9 cellular contexts compared by ENCODE assay signal in genomic region chr3:53255360-53255774, GRCh38. TPM values are rescaled to one million over a fixed set of nuclear protein-coding genes. Genes with fewer than 3 reads are reported as not detected.
DNase-seq lines count a peak whose midpoint lies in the region; ATAC-seq, FAIRE-seq and TF ChIP-seq lines count a peak whose summit lies in the region.
"Had no signal": no experiment of that assay in that cellular context is flagged by ENCODE, and none has a peak within 500 bp of the region (broad histone marks: within the 10 kb centered on the region; RNA-seq: fewer than 3 reads in every experiment).

No MANE protein-coding gene starts in this region.

- H3K4me3 ChIP-seq in astrocyte (ENCODE audit: insufficient read depth, low read depth, low read length) (peak overlapping the region; percentile 93), iPS-18c (ENCODE audit: insufficient read depth, low read depth, low read length) (peak overlapping the region; percentile 82)

- peak overlapping the region; percentile 54 for H3K27ac ChIP-seq in astrocyte (ENCODE audit: low read depth, low read length)

- no peaks in the 10 kb centered on the region for H3K9me3 Mint-ChIP-seq in astrocyte (ENCODE audit: unreplicated experiment)

- H3K4me3 Mint-ChIP-seq in astrocyte (ENCODE audit: unreplicated experiment), result peak overlapping the region; percentile 95

- H3K27me3 Mint-ChIP-seq in astrocyte (ENCODE audit: low read depth, unreplicated experiment), result peaks cover 7% of the 10 kb centered on the region

- peaks cover 28% of the 10 kb centered on the region for H3K4me1 Mint-ChIP-seq in astrocyte (ENCODE audit: low read depth, unreplicated experiment)

- TF ChIP-seq CTCF in astrocyte (IDR thresholded peaks at IDR 0.05; ENCODE audit: insufficient read depth, low read depth, low read length), result no peak

- H4K20me1 ChIP-seq in astrocyte (ENCODE audit: insufficient read depth, low read length), result peaks cover 51% of the 10 kb centered on the region

- H3K36me3 ChIP-seq in astrocyte (ENCODE audit: insufficient read depth, low read length), result peaks cover 3% of the 10 kb centered on the region

- peak; percentile 39 for ATAC-seq in HG02798 (IDR thresholded peaks at IDR 0.05; ENCODE audit: poor library complexity, unreplicated experiment)

- no peaks in the 10 kb centered on the region for H3K27me3 ChIP-seq in astrocyte (ENCODE audit: insufficient read depth, low read length)

- no peaks in the 10 kb centered on the region for H3K9me3 ChIP-seq in astrocyte (ENCODE audit: insufficient read depth, low read depth, low read length)
- H3K9me3 ChIP-seq in iPS-18c (ENCODE audit: control insufficient read depth, insufficient read depth, low read length), result no peaks in the 10 kb centered on the region

- DNase-seq in NCI-H1092 treated with DMSO at 0.1 percent for 48 hours (lab: John Stamatoyannopoulos, UW) (peak; percentile 60), NCI-H1092 (lab: John Stamatoyannopoulos, UW) (no peak), RPMI8226 (peak; percentile 54), astrocyte (ENCODE audit: low read depth) (no peak), iPS-NIHi7 (ENCODE audit: extremely low spot score) (no peak)
- DNase-seq in stimulated activated CD4-positive, alpha-beta T cell treated with anti-CD3 and anti-CD28 coated beads, Interleukin-12 subunit alpha, Interleukin-12 subunit beta, amount 100 ng/mL, for 48 hours (ENCODE audit: low read depth in 2 of 3, low spot score in 1 of 3), result peak; percentile 4 to 29 (median 24)

- H3K4me2 ChIP-seq in astrocyte (ENCODE audit: low read length), result peak overlapping the region; percentile 100

- peak overlapping the region; percentile 63 for H2AFZ ChIP-seq in astrocyte (ENCODE audit: low read depth, low read length)

- no peak for FAIRE-seq in astrocyte (lab: Jason Lieb, UNC)
- FAIRE-seq: islet of Langerhans had no signal

- H3K4me1 ChIP-seq in astrocyte (ENCODE audit: insufficient read depth, low read length), result peaks cover 22% of the 10 kb centered on the region

- H3K79me2 ChIP-seq in astrocyte (ENCODE audit: insufficient read depth, low read length), result peaks cover 54% of the 10 kb centered on the region

- peaks cover 6% of the 10 kb centered on the region for H3K36me3 Mint-ChIP-seq in astrocyte (ENCODE audit: low read depth, unreplicated experiment)

- H3K27ac Mint-ChIP-seq in astrocyte (ENCODE audit: unreplicated experiment), result no peak overlapping the region

- H3K9ac ChIP-seq in astrocyte (ENCODE audit: low read length), result peak overlapping the region; percentile 89

RNA-seq across cellular contexts. Expression of gene TKT, which starts 0.5 kb away (rescaled TPM):
- 265 and 318 TPM in 2 replicates for total RNA-seq in astrocyte

Comparison
In these comparisons a context has a peak if more than half of its experiments do, and no peak if none do; other contexts are left out.
1. DNase-seq: peak in NCI-H1092 treated with DMSO at 0.1 percent for 48 hours (single experiment), RPMI8226 (single experiment) and stimulated activated CD4-positive, alpha-beta T cell treated with anti-CD3 and anti-CD28 coated beads, Interleukin-12 subunit alpha, Interleukin-12 subunit beta, amount 100 ng/mL, for 48 hours (3 of 3); none in NCI-H1092 (single experiment), astrocyte (single experiment) and iPS-NIHi7 (single experiment).